ENCODE assay signal across 1 cellular context in the genomic region with DNA sequence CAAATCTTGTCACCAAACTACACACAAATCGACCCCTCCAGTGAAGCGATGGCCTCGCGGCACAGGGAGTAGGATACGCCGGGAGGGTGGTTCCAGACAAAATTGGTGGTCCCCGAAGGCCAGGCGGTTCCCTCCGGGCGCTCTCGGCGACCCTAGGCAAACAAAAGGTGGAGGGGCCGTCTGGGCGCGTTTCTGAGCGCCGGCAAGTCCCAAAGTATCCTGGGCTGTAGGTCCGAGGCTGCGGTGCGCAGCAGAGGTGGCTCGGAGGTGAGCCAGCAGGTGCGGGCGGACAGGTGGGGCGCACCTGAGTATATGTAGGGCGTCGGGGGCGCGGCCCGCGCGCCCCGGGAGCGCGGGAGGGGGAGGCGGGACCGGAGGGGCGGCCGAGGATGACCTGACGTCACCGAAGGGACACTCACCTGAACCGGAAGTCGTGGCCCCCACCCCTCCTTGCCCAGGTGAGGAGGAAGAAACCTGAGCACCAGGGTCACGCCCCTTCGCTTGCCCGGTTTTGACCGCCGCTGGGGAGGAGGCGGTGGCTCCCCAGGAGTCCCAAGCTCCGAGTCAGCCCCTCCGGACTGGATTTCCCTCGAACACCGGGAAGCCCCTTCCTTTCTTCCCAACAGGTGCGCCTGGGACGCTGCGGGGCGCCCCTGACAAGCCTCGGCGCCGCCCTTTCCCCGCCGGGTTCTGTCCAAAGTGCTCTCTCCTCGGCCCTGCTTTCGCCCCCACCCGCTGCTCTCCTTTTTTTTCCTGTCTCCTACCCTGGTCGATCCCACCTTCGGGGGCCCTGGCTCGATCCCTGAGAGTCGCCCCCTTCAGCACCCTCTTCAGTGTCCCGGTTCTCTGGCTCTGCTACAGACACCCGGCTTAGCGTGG.
TF ChIP-seq lines count a peak whose summit lies in the region.

A gene with protein sequence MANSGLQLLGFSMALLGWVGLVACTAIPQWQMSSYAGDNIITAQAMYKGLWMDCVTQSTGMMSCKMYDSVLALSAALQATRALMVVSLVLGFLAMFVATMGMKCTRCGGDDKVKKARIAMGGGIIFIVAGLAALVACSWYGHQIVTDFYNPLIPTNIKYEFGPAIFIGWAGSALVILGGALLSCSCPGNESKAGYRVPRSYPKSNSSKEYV (minus strand): TSS at position 287 of the 879 bp plus-strand sequence. CDS start 435 bp downstream, outside the sequence.

TF ChIP-seq in IMR-90, 13 proteins besides CTCF, POLR2A, EP300 and RAD21:
- no peak for TF ChIP-seq RCOR1 (IDR thresholded peaks at IDR 0.05; ENCODE audit: insufficient replicate concordance, low read length)
- no peak for TF ChIP-seq RFX5 (IDR thresholded peaks at IDR 0.05; ENCODE audit: low read depth, low read length)
- TF ChIP-seq FOS (IDR thresholded peaks at IDR 0.05; ENCODE audit: low read depth, low read length): no peak
- no peak for TF ChIP-seq BHLHE40 (IDR thresholded peaks at IDR 0.05; ENCODE audit: low read depth, low read length)
- no peak for TF ChIP-seq CHD1 (IDR thresholded peaks at IDR 0.05; ENCODE audit: low read depth, low read length)
- TF ChIP-seq, protein P1, sequence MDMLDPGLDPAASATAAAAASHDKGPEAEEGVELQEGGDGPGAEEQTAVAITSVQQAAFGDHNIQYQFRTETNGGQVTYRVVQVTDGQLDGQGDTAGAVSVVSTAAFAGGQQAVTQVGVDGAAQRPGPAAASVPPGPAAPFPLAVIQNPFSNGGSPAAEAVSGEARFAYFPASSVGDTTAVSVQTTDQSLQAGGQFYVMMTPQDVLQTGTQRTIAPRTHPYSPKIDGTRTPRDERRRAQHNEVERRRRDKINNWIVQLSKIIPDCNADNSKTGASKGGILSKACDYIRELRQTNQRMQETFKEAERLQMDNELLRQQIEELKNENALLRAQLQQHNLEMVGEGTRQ (IDR thresholded peaks at IDR 0.05; ENCODE audit: low read depth, low read length): no peak
- no peak for TF ChIP-seq NFE2L2 (IDR thresholded peaks at IDR 0.05; ENCODE audit: low read depth, low read length)
- TF ChIP-seq, protein P2, sequence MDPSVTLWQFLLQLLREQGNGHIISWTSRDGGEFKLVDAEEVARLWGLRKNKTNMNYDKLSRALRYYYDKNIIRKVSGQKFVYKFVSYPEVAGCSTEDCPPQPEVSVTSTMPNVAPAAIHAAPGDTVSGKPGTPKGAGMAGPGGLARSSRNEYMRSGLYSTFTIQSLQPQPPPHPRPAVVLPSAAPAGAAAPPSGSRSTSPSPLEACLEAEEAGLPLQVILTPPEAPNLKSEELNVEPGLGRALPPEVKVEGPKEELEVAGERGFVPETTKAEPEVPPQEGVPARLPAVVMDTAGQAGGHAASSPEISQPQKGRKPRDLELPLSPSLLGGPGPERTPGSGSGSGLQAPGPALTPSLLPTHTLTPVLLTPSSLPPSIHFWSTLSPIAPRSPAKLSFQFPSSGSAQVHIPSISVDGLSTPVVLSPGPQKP (IDR thresholded peaks at IDR 0.05; ENCODE audit: borderline replicate concordance, low read depth, low read length): no peak
